Comparison of ENCODE assay signal across 10 cellular contexts in the genomic region with DNA sequence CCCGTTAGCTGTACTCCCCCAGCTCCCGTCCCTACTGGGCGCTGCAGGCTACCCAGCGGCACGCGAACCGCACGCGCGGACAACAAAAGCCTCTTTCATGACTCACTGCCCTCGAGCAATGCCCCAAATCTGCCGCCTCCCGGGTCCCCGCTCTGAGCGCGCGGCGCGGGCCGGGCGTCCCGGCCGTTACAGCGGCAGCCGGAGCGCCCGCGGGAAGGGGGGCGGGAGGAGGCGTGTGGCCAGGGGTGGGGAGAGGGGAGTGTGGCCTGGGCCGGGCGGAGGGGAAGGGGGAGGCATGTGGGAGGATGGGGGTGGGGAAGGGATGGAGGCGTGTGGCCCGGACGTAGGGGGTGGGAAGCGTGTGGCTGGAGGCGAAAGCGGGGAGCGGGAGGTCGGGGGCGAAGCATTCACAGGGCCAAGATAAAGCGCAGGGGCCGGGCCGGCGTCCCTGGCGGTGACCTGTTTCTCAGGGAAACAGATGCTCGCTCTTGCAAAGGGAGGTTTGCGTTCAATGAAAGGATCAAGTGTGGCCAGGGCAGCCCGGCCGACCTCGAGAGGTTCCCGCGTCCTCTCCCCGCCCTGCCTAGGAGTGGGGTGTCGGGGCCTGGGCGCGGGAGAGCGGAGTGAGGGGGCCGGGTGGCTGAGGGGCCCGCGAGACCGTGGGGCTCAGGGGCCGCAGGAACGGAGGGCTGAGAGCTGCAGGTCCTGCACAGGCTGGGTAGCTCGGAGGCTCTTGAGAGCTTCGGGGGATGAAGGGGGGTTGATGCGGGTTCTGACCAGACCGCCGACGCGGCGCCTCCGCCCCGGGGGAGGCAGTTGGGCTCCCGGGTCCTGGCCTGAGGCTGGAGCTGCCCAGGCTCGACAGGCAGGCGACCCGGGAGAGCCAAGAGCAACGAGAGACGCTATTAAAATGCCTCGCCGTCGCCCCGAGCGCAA. TPM values are rescaled to one million over a fixed set of nuclear protein-coding genes. Genes with fewer than 3 reads are reported as not detected.
A peak's percentile ranks its signal among the peaks of the same experiment; 100 is the strongest.
DNase-seq lines count a peak whose midpoint lies in the region; ATAC-seq, FAIRE-seq and TF ChIP-seq lines count a peak whose summit lies in the region.
"Had no signal": no experiment of that assay in that cellular context is flagged by ENCODE, and none has a peak within 500 bp of the region (broad histone marks: within the 10 kb centered on the region; RNA-seq: fewer than 3 reads in every experiment).

No MANE protein-coding gene starts in this region.

- H3K9me3 ChIP-seq in HCT116 (ENCODE audit: control insufficient read depth in 1 of 2, insufficient read depth in 1 of 2, low read depth in 1 of 2, low read length in 2 of 2) (no peaks in the 10 kb centered on the region), kidney (ENCODE audit: control insufficient read depth in 1 of 2, low read length in 2 of 2) (no peaks in the 10 kb centered on the region)
- H3K9me3 ChIP-seq: neutrophil had no signal

- peak; percentile 87 for ATAC-seq in HCT116
- ATAC-seq in GM18519 (IDR thresholded peaks at IDR 0.05; ENCODE audit: low FRiP score, unreplicated experiment): no peak

- H3K4me2 ChIP-seq in HCT116 (ENCODE audit: low read length): peak overlapping the region; percentile 61

- FAIRE-seq in kidney (lab: Jason Lieb, UNC): no peak
- FAIRE-seq: GM18507 had no signal

- H3K9ac ChIP-seq in HCT116 (ENCODE audit: low read length): no peak overlapping the region
- H3K9ac ChIP-seq in kidney (ENCODE audit: low read length in 2 of 2): no peak overlapping the region

- H3K4me3 ChIP-seq in AG04449 (ENCODE audit: low read depth, low read length): peak overlapping the region; percentile 15
- peak overlapping the region in 1 of 2 experiments; percentile 32; a peak in 1 of 4 replicates for H3K4me3 ChIP-seq in HCT116 (replicated peaks in 1 of 2; ENCODE audit: low read depth in 1 of 2, low read length in 2 of 2)
- no peak overlapping the region for H3K4me3 ChIP-seq in kidney (ENCODE audit: low read length in 2 of 2)

- CTCF ChIA-PET in AG04449 (lab: Yijun Ruan, JAX) (no interaction called here), HCT116 (lab: Charles Lee) (interaction anchor here (0.7 kb wide), 1 partner anchor 614 kb away, joined by 3 read pairs; no protein-coding TSS in a partner anchor)

- no peaks in the 10 kb centered on the region for H3K79me2 ChIP-seq in HCT116 (ENCODE audit: insufficient read depth, low read length)

- H3K27me3 Mint-ChIP-seq in activated T-helper 1 cell treated with anti-CD3 and anti-CD28 coated beads, Interleukin-12 subunit alpha, Interleukin-12 subunit beta, Interleukin-2, Interleukin-4 antibody, amounts not matched to agents 30 ng/mL and 10 ng/mL and 1 ng/mL, durations not matched to agents 14 hours and 24 hours and 36 hours (ENCODE audit: insufficient read depth): peaks cover 83% of the 10 kb centered on the region

- no peak for TF ChIP-seq CTCF in AG04449 (IDR thresholded peaks at IDR 0.05; ENCODE audit: insufficient read depth, low read length, missing control alignments)
- TF ChIP-seq CTCF in HCT116 (IDR thresholded peaks at IDR 0.05 in 2 of 3, conservative IDR thresholded peaks at IDR 0.05 in 1 of 3; ENCODE audit: borderline replicate concordance in 1 of 3, insufficient read depth in 1 of 3, low read depth in 2 of 3, low read length in 2 of 3): no peak
- no peak for TF ChIP-seq CTCF in kidney (IDR thresholded peaks at IDR 0.05; ENCODE audit: borderline replicate concordance, extremely low read depth, insufficient read depth)

- H3K9me2 ChIP-seq in HCT116 (ENCODE audit: insufficient read depth): no peaks in the 10 kb centered on the region

- peaks cover 7% of the 10 kb centered on the region for H3K36me3 Mint-ChIP-seq in activated T-helper 1 cell treated with anti-CD3 and anti-CD28 coated beads, Interleukin-12 subunit alpha, Interleukin-12 subunit beta, Interleukin-2, Interleukin-4 antibody, amounts not matched to agents 30 ng/mL and 10 ng/mL and 1 ng/mL, durations not matched to agents 14 hours and 24 hours and 36 hours (ENCODE audit: low read depth)

- H3K27ac ChIP-seq in HCT116 (ENCODE audit: low read depth, low read length) (no peak overlapping the region), kidney (ENCODE audit: low read depth in 2 of 2, low read length in 2 of 2) (no peak overlapping the region)
- H3K27ac ChIP-seq: neutrophil had no signal

- no peaks in the 10 kb centered on the region for H4K20me1 ChIP-seq in HCT116 (ENCODE audit: insufficient read depth)

- H3K27me3 ChIP-seq in HCT116 (ENCODE audit: insufficient read depth, low read length): peaks cover 14% of the 10 kb centered on the region; the same call in 1 of the 2 replicates

- POLR2A ChIA-PET in AG04449 (lab: Yijun Ruan, JAX): no interaction called here
- POLR2A ChIA-PET in HCT116 (lab: Charles Lee): no interaction called here

- peaks cover 19% of the 10 kb centered on the region for H3K9me3 Mint-ChIP-seq in activated T-helper 1 cell treated with anti-CD3 and anti-CD28 coated beads, Interleukin-12 subunit alpha, Interleukin-12 subunit beta, Interleukin-2, Interleukin-4 antibody, amounts not matched to agents 30 ng/mL and 10 ng/mL and 1 ng/mL, durations not matched to agents 14 hours and 24 hours and 36 hours

- BruUV-seq in HCT116 (replicated peaks; lab: Mats Ljungman, UMichigan): no TSS peak

- DNase-seq in AG04449 (ENCODE audit: low read depth, low spot score): no peak
- peak; percentile 16 for DNase-seq in HCT116 (ENCODE audit: low read depth, low spot score)
- DNase-seq in activated T-helper 1 cell treated with anti-CD3 and anti-CD28 coated beads, Interleukin-12 subunit alpha, Interleukin-12 subunit beta, Interleukin-2, Interleukin-4 antibody, amounts not matched to agents 30 ng/mL and 10 ng/mL and 1 ng/mL, durations not matched to agents 14 hours and 24 hours and 36 hours (ENCODE audit: low spot score): no peak
- DNase-seq in kidney: peak; percentile 67
- DNase-seq in NCI-H1092 treated with DMSO at 0.1 percent for 48 hours (lab: John Stamatoyannopoulos, UW): no peak
- DNase-seq in SKM-1 (lab: John Stamatoyannopoulos, UW; ENCODE audit: unreplicated experiment): no peak
- no peak for DNase-seq in stimulated activated CD4-positive, alpha-beta T cell treated with anti-CD3 and anti-CD28 coated beads, Interleukin-4, amount 100 ng/mL, for 4 hours

- TF ChIP-seq POLR2A in HCT116 (IDR thresholded peaks at IDR 0.05; ENCODE audit: borderline replicate concordance, extremely low read depth, insufficient read depth, insufficient read length): no peak

- intact Hi-C loops in HCT116 (cut with micrococcal nuclease) (no loop called here), kidney (cut with DNase I) (no loop called here)
- intact Hi-C loops in activated T-helper 1 cell treated with anti-CD3 and anti-CD28 coated beads, Interleukin-12 subunit alpha, Interleukin-12 subunit beta, Interleukin-2, Interleukin-4 antibody, amounts not matched to agents 30 ng/mL and 10 ng/mL and 1 ng/mL, durations not matched to agents 14 hours and 24 hours and 36 hours (cut with micrococcal nuclease): loop anchor here (10.0 kb wide), 1 partner anchor 389 kb away; no protein-coding TSS in a partner anchor

- H3K4me3 Mint-ChIP-seq in activated T-helper 1 cell treated with anti-CD3 and anti-CD28 coated beads, Interleukin-12 subunit alpha, Interleukin-12 subunit beta, Interleukin-2, Interleukin-4 antibody, amounts not matched to agents 30 ng/mL and 10 ng/mL and 1 ng/mL, durations not matched to agents 14 hours and 24 hours and 36 hours: peak overlapping the region; percentile 44

- RAD21 ChIA-PET in HCT116 (lab: Charles Lee; ENCODE audit: low non-redundant PET in 1 of 2, low total read pairs in 2 of 2, uncharacterized antibody in 2 of 2, unreplicated experiment in 2 of 2): interaction anchor here in 1 of 2 experiments (0.6 kb wide), 1 partner anchor 1082 kb away, joined by 4 read pairs; no protein-coding TSS in a partner anchor

- no peak overlapping the region for H3K27ac Mint-ChIP-seq in activated T-helper 1 cell treated with anti-CD3 and anti-CD28 coated beads, Interleukin-12 subunit alpha, Interleukin-12 subunit beta, Interleukin-2, Interleukin-4 antibody, amounts not matched to agents 30 ng/mL and 10 ng/mL and 1 ng/mL, durations not matched to agents 14 hours and 24 hours and 36 hours

- peaks cover 0 to 10% of the 10 kb centered on the region in 2 experiments; a peak in 2 of 4 replicates for H3K4me1 ChIP-seq in HCT116 (ENCODE audit: control insufficient read depth in 1 of 2, insufficient read depth in 2 of 2, low read length in 2 of 2)
- peaks cover 0 to 11% of the 10 kb centered on the region in 2 donors for H3K4me1 ChIP-seq in kidney (ENCODE audit: control insufficient read depth in 1 of 2, insufficient read depth in 1 of 2, low read depth in 1 of 2, low read length in 2 of 2)

- H3K4me1 Mint-ChIP-seq in activated T-helper 1 cell treated with anti-CD3 and anti-CD28 coated beads, Interleukin-12 subunit alpha, Interleukin-12 subunit beta, Interleukin-2, Interleukin-4 antibody, amounts not matched to agents 30 ng/mL and 10 ng/mL and 1 ng/mL, durations not matched to agents 14 hours and 24 hours and 36 hours (ENCODE audit: low read depth): peaks cover 31% of the 10 kb centered on the region

- no peak for TF ChIP-seq RAD21 in HCT116 (IDR thresholded peaks at IDR 0.05; ENCODE audit: low read depth)

- H3K36me3 ChIP-seq in HCT116 (ENCODE audit: control insufficient read depth in 1 of 2, insufficient read depth in 2 of 2, low read length in 2 of 2): no peaks in the 10 kb centered on the region
- H3K36me3 ChIP-seq in kidney (ENCODE audit: control insufficient read depth in 1 of 2, insufficient read depth in 2 of 2, low read length in 2 of 2): no peaks in the 10 kb centered on the region
- H3K36me3 ChIP-seq: neutrophil had no signal

- no peak overlapping the region for H2AFZ ChIP-seq in HCT116 (ENCODE audit: low read depth, low read length, poor library complexity, severe bottlenecking)

TF ChIP-seq in HCT116, 20 proteins besides CTCF, POLR2A, EP300 and RAD21 (continues in another document):
- TF ChIP-seq ZNF274 (IDR thresholded peaks at IDR 0.05; ENCODE audit: low read depth, low read length): no peak

RNA-seq across cellular contexts. Expression of a gene that starts 3.5 kb away (rescaled TPM):
- total RNA-seq in HCT116 (2021; ENCODE audit: unreplicated experiment): not detected
- polyA plus RNA-seq in HCT116 (2012): 0.03 TPM in 1 of 2 replicates, not detected in the other
- not detected in 2 replicates for total RNA-seq in activated T-helper 1 cell treated with anti-CD3 and anti-CD28 coated beads, Interleukin-12 subunit alpha, Interleukin-12 subunit beta, Interleukin-2, Interleukin-4 antibody, amounts not matched to agents 30 ng/mL and 10 ng/mL and 1 ng/mL, durations not matched to agents 14 hours and 24 hours and 36 hours
- total RNA-seq in kidney: not detected
- not detected for polyA plus RNA-seq in kidney (ENCODE audit: insufficient read depth, low read depth, low replicate concordance)

RNA-seq across cellular contexts. Expression of a gene that starts 26.9 kb away (rescaled TPM):
- 0.66 TPM for total RNA-seq in HCT116 (2021; ENCODE audit: unreplicated experiment)
- polyA plus RNA-seq in HCT116 (2012): 0.17 and 0.48 TPM in 2 replicates
- total RNA-seq in activated T-helper 1 cell treated with anti-CD3 and anti-CD28 coated beads, Interleukin-12 subunit alpha, Interleukin-12 subunit beta, Interleukin-2, Interleukin-4 antibody, amounts not matched to agents 30 ng/mL and 10 ng/mL and 1 ng/mL, durations not matched to agents 14 hours and 24 hours and 36 hours: not detected in 2 replicates
- 8.0 TPM for total RNA-seq in kidney
- polyA plus RNA-seq in kidney (ENCODE audit: insufficient read depth, low read depth, low replicate concordance): 7.8 TPM

Comparison
In these comparisons a context has a peak if more than half of its experiments do, and no peak if none do; other contexts are left out.
1. DNase-seq: peak in HCT116 (single experiment) and kidney (single experiment); none in AG04449 (single experiment), activated T-helper 1 cell treated with anti-CD3 and anti-CD28 coated beads, Interleukin-12 subunit alpha, Interleukin-12 subunit beta, Interleukin-2, Interleukin-4 antibody, amounts not matched to agents 30 ng/mL and 10 ng/mL and 1 ng/mL, durations not matched to agents 14 hours and 24 hours and 36 hours (single experiment), NCI-H1092 treated with DMSO at 0.1 percent for 48 hours (single experiment), SKM-1 (single experiment) and stimulated activated CD4-positive, alpha-beta T cell treated with anti-CD3 and anti-CD28 coated beads, Interleukin-4, amount 100 ng/mL, for 4 hours (0 of 2).